ENCODE assay signal across 15 cellular contexts in genomic region chr1:31571340-31572295, GRCh38. TPM values are rescaled to one million over a fixed set of nuclear protein-coding genes. Genes with fewer than 3 reads are reported as not detected.
A peak's percentile ranks its signal among the peaks of the same experiment; 100 is the strongest.
DNase-seq lines count a peak whose midpoint lies in the region; ATAC-seq and TF ChIP-seq lines count a peak whose summit lies in the region.
"Had no signal": no experiment of that assay in that cellular context is flagged by ENCODE, and none has a peak within 500 bp of the region (broad histone marks: within the 10 kb centered on the region; RNA-seq: fewer than 3 reads in every experiment).

No MANE protein-coding gene starts in this region.

- H3K9me3 Mint-ChIP-seq in stimulated activated naive B cell treated with anti-CD40 and anti-IgM and Interleukin-4, amounts not matched to agents 10 μg/mL and 1 μg/mL and 100 μg/mL, for 72 hours = no peaks in the 10 kb centered on the region
- H3K9me3 Mint-ChIP-seq: activated T-helper 17 cell treated with anti-CD3 and anti-CD28 coated beads, Interleukin-2, amount 50 U/mL, for 72 hours had no signal

- TF ChIP-seq CTCF in OCI-LY7 (conservative IDR thresholded peaks at IDR 0.05; ENCODE audit: low read length) = no peak
- TF ChIP-seq CTCF in esophagus muscularis mucosa (IDR thresholded peaks at IDR 0.05) = no peak

- H3K9me3 ChIP-seq in OCI-LY7 (ENCODE audit: low read length) = no peaks in the 10 kb centered on the region
- H3K9me3 ChIP-seq in esophagus muscularis mucosa = no peaks in the 10 kb centered on the region
- H3K9me3 ChIP-seq: gastrocnemius medialis, stomach had no signal

- no TSS peak for BruUV-seq in OCI-LY7 (replicated peaks; lab: Mats Ljungman, UMichigan)

- TF ChIP-seq EP300 in esophagus muscularis mucosa (IDR thresholded peaks at IDR 0.05) = no peak

- no peak overlapping the region for H3K27ac Mint-ChIP-seq in stimulated activated naive B cell treated with anti-CD40 and anti-IgM and Interleukin-4, amounts not matched to agents 10 μg/mL and 1 μg/mL and 100 μg/mL, for 72 hours
- H3K27ac Mint-ChIP-seq: activated T-helper 17 cell treated with anti-CD3 and anti-CD28 coated beads, Interleukin-2, amount 50 U/mL, for 72 hours had no signal

- DNase-seq in OCI-LY7 (ENCODE audit: low spot score) (peak; percentile 27), esophagus muscularis mucosa (ENCODE audit: extremely low spot score) (peak; percentile 81), NCI-H526 (lab: John Stamatoyannopoulos, UW) (no peak), medulla oblongata (ENCODE audit: extremely low spot score) (no peak)
- no peak for DNase-seq in stimulated activated naive B cell treated with anti-CD40 and anti-IgM and Interleukin-4, amounts not matched to agents 10 μg/mL and 1 μg/mL and 100 μg/mL, for 72 hours
- DNase-seq: effector CD4-positive, alpha-beta T cell; gastrocnemius medialis; NCI-H524; right cardiac atrium; stomach had no signal

- no peaks in the 10 kb centered on the region for H3K9me2 ChIP-seq in OCI-LY7 (ENCODE audit: insufficient read depth, low read length)

- no peaks in the 10 kb centered on the region for H4K20me1 ChIP-seq in OCI-LY7 (ENCODE audit: insufficient read depth, low read length)

- H3K4me1 ChIP-seq in OCI-LY7 (ENCODE audit: insufficient read depth, low read length, poor library complexity, severe bottlenecking) (peaks cover 7% of the 10 kb centered on the region), esophagus muscularis mucosa (peaks cover 42 to 45% (median 43%) of the 10 kb centered on the region in 4 donors)

- no peak overlapping the region for H3K4me3 ChIP-seq in OCI-LY7 (ENCODE audit: low read depth, low read length, poor library complexity, severe bottlenecking)
- H3K4me3 ChIP-seq in esophagus muscularis mucosa = no peak overlapping the region
- H3K4me3 ChIP-seq: gastrocnemius medialis, stomach had no signal

- H3K27ac ChIP-seq in OCI-LY7 (ENCODE audit: low read depth, low read length, poor library complexity, severe bottlenecking) = no peak overlapping the region
- no peak overlapping the region for H3K27ac ChIP-seq in esophagus muscularis mucosa (replicated peaks in 1 of 4)

- 83% methylated on average over 14 of the region's 14 CpGs for WGBS in esophagus muscularis mucosa

- H3K36me3 Mint-ChIP-seq in stimulated activated naive B cell treated with anti-CD40 and anti-IgM and Interleukin-4, amounts not matched to agents 10 μg/mL and 1 μg/mL and 100 μg/mL, for 72 hours = no peaks in the 10 kb centered on the region

- ATAC-seq in HG03175 (IDR thresholded peaks at IDR 0.05; ENCODE audit: unreplicated experiment) (peak; percentile 42), HG03342 (IDR thresholded peaks at IDR 0.05; ENCODE audit: unreplicated experiment) (no peak)
- peak; percentile 50 to 62 for ATAC-seq in stimulated activated naive B cell treated with anti-CD40 and anti-IgM and Interleukin-4, amounts not matched to agents 10 μg/mL and 1 μg/mL and 100 μg/mL, for 72 hours (replicated peaks)
- ATAC-seq: activated T-helper 17 cell treated with anti-CD3 and anti-CD28 coated beads, Interleukin-2, amount 50 U/mL, for 72 hours; gastrocnemius medialis; right cardiac atrium had no signal

- no peak overlapping the region for H3K4me2 ChIP-seq in OCI-LY7 (ENCODE audit: low read length)

- no peak for TF ChIP-seq POLR2A in esophagus muscularis mucosa (IDR thresholded peaks at IDR 0.05; ENCODE audit: low read depth)

- H3K27me3 ChIP-seq in esophagus muscularis mucosa = no peaks in the 10 kb centered on the region
- H3K27me3 ChIP-seq: gastrocnemius medialis had no signal

- H3K4me1 Mint-ChIP-seq in stimulated activated naive B cell treated with anti-CD40 and anti-IgM and Interleukin-4, amounts not matched to agents 10 μg/mL and 1 μg/mL and 100 μg/mL, for 72 hours = peaks cover 16 to 20% of the 10 kb centered on the region in 2 donors
- H3K4me1 Mint-ChIP-seq: activated T-helper 17 cell treated with anti-CD3 and anti-CD28 coated beads, Interleukin-2, amount 50 U/mL, for 72 hours had no signal

- no peak overlapping the region for H2AFZ ChIP-seq in OCI-LY7 (ENCODE audit: low read length)

- CTCF ChIA-PET in OCI-LY7 (lab: Charles Lee; ENCODE audit: unreplicated experiment) = interaction anchor here (0.5 kb wide), 1 partner anchor 190 kb away, joined by 5 read pairs; no protein-coding TSS in a partner anchor

- H3K4me3 Mint-ChIP-seq in stimulated activated naive B cell treated with anti-CD40 and anti-IgM and Interleukin-4, amounts not matched to agents 10 μg/mL and 1 μg/mL and 100 μg/mL, for 72 hours = no peak overlapping the region
- H3K4me3 Mint-ChIP-seq: activated T-helper 17 cell treated with anti-CD3 and anti-CD28 coated beads, Interleukin-2, amount 50 U/mL, for 72 hours had no signal

- POLR2A ChIA-PET in OCI-LY7 (lab: Charles Lee) = no interaction called here

- H3K27me3 Mint-ChIP-seq in stimulated activated naive B cell treated with anti-CD40 and anti-IgM and Interleukin-4, amounts not matched to agents 10 μg/mL and 1 μg/mL and 100 μg/mL, for 72 hours = peaks cover 12 to 23% of the 10 kb centered on the region in 2 donors

- intact Hi-C loops in OCI-LY7 (cut with micrococcal nuclease; ENCODE audit: unreplicated experiment) (no loop called here), esophagus muscularis mucosa (cut with DNase I) (no loop called here)

- H3K36me3 ChIP-seq in OCI-LY7 (ENCODE audit: insufficient read depth, low read length) (no peaks in the 10 kb centered on the region), esophagus muscularis mucosa (no peaks in the 10 kb centered on the region)
- H3K36me3 ChIP-seq: gastrocnemius medialis, stomach had no signal

- H3K79me2 ChIP-seq in OCI-LY7 (ENCODE audit: insufficient read depth, low read depth, low read length) = no peaks in the 10 kb centered on the region

RNA-seq across cellular contexts. Expression of gene TINAGL1, which starts 4.7 kb away (rescaled TPM):
- not detected in 2 replicates for total RNA-seq in OCI-LY7 (2014; rRNA removed; shearing (Covaris generic))
- total RNA-seq in OCI-LY7 (2022) (0.17 TPM in 1 of 2 replicates, not detected in the other), esophagus muscularis mucosa (100 to 1,000 TPM; 139 to 354 (median 244) TPM)
- total RNA-seq: activated T-helper 17 cell treated with anti-CD3 and anti-CD28 coated beads, Interleukin-2, amount 50 U/mL, for 72 hours; SK-MEL-5 had no signal

RNA-seq across cellular contexts. Expression of gene HCRTR1, which starts 45.9 kb away (rescaled TPM):
- not detected in 2 replicates for total RNA-seq in OCI-LY7 (2014; rRNA removed; shearing (Covaris generic))
- total RNA-seq in OCI-LY7 (2022) (not detected in 2 replicates), esophagus muscularis mucosa (1 to 10 TPM in 2 of 4 donors, under 1 TPM in 1, not detected in 1; 0.45 to 1.8 (median 1.7) TPM)
- total RNA-seq: activated T-helper 17 cell treated with anti-CD3 and anti-CD28 coated beads, Interleukin-2, amount 50 U/mL, for 72 hours; myocyte; SK-MEL-5; stomach had no signal

Comparison
In these comparisons a context has a peak if more than half of its experiments do, and no peak if none do; other contexts are left out.
1. DNase-seq: peak in OCI-LY7 (single experiment) and esophagus muscularis mucosa (single experiment); none in stimulated activated naive B cell treated with anti-CD40 and anti-IgM and Interleukin-4, amounts not matched to agents 10 μg/mL and 1 μg/mL and 100 μg/mL, for 72 hours (single experiment), NCI-H526 (0 of 2) and medulla oblongata (single experiment).
2. RNA of gene TINAGL1, which starts 4.7 kb away (total RNA-seq): 139 to 354 TPM in esophagus muscularis mucosa; 0.17 TPM in OCI-LY7; every median in the first group is over 100 times any median in the second.